Comparison of ENCODE assay signal across 1 cellular context in the genomic region with DNA sequence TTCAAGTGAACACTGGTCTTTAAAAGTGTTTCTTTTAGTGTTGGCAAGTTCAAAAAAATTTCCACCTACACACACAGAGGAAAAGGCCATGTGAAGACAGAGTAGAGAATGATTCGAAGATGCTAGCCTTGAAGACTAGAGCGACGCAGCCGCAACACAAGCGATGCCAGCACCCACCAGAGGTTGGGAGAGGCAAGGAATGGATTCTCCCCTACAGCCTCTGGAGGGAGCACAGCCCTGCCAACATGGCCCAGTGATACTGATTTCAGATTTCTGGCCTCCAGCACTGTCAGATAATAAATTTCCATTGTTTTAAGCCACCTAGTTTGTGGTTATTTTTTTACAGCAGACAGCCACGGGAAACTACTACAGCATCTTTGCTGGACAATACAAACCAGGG.
TF ChIP-seq lines count a peak whose summit lies in the region.

No MANE protein-coding gene starts in this region.

TF ChIP-seq in IMR-90, 13 proteins besides CTCF, POLR2A, EP300 and RAD21:
- TF ChIP-seq FOS (IDR thresholded peaks at IDR 0.05; ENCODE audit: low read depth, low read length) (no peak), CHD1 (IDR thresholded peaks at IDR 0.05; ENCODE audit: low read depth, low read length) (no peak), MAZ (IDR thresholded peaks at IDR 0.05; ENCODE audit: borderline replicate concordance, low read depth, low read length) (no peak), SMC3 (IDR thresholded peaks at IDR 0.05; ENCODE audit: low read depth, low read length) (no peak), BHLHE40 (IDR thresholded peaks at IDR 0.05; ENCODE audit: low read depth, low read length) (no peak), MXI1 (IDR thresholded peaks at IDR 0.05; ENCODE audit: borderline replicate concordance, low read depth, low read length) (no peak), RCOR1 (IDR thresholded peaks at IDR 0.05; ENCODE audit: insufficient replicate concordance, low read length) (no peak), MAFK (IDR thresholded peaks at IDR 0.05; ENCODE audit: low read depth, low read length) (no peak), NFE2L2 (IDR thresholded peaks at IDR 0.05; ENCODE audit: low read depth, low read length) (no peak)
- TF ChIP-seq, protein P1, sequence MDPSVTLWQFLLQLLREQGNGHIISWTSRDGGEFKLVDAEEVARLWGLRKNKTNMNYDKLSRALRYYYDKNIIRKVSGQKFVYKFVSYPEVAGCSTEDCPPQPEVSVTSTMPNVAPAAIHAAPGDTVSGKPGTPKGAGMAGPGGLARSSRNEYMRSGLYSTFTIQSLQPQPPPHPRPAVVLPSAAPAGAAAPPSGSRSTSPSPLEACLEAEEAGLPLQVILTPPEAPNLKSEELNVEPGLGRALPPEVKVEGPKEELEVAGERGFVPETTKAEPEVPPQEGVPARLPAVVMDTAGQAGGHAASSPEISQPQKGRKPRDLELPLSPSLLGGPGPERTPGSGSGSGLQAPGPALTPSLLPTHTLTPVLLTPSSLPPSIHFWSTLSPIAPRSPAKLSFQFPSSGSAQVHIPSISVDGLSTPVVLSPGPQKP (IDR thresholded peaks at IDR 0.05; ENCODE audit: borderline replicate concordance, low read depth, low read length), result no peak
